ENCODE assay signal across 8 cellular contexts in genomic region chr4:73070072-73070385, GRCh38. TPM values are rescaled to one million over a fixed set of nuclear protein-coding genes. Genes with fewer than 3 reads are reported as not detected.
DNase-seq lines count a peak whose midpoint lies in the region; ATAC-seq and TF ChIP-seq lines count a peak whose summit lies in the region.

No MANE protein-coding gene starts in this region.

- no peak for DNase-seq in Peyer's patch
- DNase-seq in fibroblast of mammary gland (ENCODE audit: low read depth) = no peak
- no peak for DNase-seq in sciatic nerve (ENCODE audit: low spot score)
- no peak for DNase-seq in stimulated activated CD4-positive, alpha-beta T cell treated with anti-CD3 and anti-CD28 coated beads, Interleukin-4, amount 100 ng/mL, for 1 hour
- DNase-seq in stimulated activated CD4-positive, alpha-beta T cell treated with anti-CD3 and anti-CD28 coated beads, Interleukin-2, amount 100 ng/mL, for 48 hours = no peak

- no peaks in the 10 kb centered on the region for H3K27me3 ChIP-seq in Peyer's patch

- peaks cover 0 to 6% (median 2%) of the 10 kb centered on the region in 4 donors for H3K4me1 ChIP-seq in Peyer's patch

- H3K27ac ChIP-seq in 22Rv1 = peak overlapping the region; percentile 97
- H3K27ac ChIP-seq in Peyer's patch = peak overlapping the region; percentile 86 to 98 (median 96)

- TF ChIP-seq POLR2A in GM18505 (IDR thresholded peaks at IDR 0.05; ENCODE audit: borderline replicate concordance, extremely low read depth, insufficient read depth, insufficient read length) (no peak), Peyer's patch (IDR thresholded peaks at IDR 0.05) (no peak)

- peaks cover 0 to 16% (median 0%) of the 10 kb centered on the region in 3 donors for H3K36me3 ChIP-seq in Peyer's patch

- peak overlapping the region; percentile 57 to 86 (median 75) for H3K4me3 ChIP-seq in Peyer's patch
- H3K4me3 ChIP-seq in fibroblast of mammary gland (ENCODE audit: control insufficient read depth, low read depth, low read length) = peak overlapping the region; percentile 75

- peak; percentile 5 for ATAC-seq in GM18505 (IDR thresholded peaks at IDR 0.05; ENCODE audit: unreplicated experiment)
- ATAC-seq in HG03039 (IDR thresholded peaks at IDR 0.05; ENCODE audit: unreplicated experiment) = peak; percentile 4
- ATAC-seq in sciatic nerve = peak; percentile 2

- no peaks in the 10 kb centered on the region for H3K9me3 ChIP-seq in Peyer's patch

- intact Hi-C loops in sciatic nerve (cut with DNase I) = no loop called here

- TF ChIP-seq CTCF in 22Rv1 (IDR thresholded peaks at IDR 0.05) (no peak), Peyer's patch (IDR thresholded peaks at IDR 0.05) (no peak), fibroblast of mammary gland (conservative IDR thresholded peaks at IDR 0.05; ENCODE audit: control insufficient read depth, insufficient read depth, low read depth, low read length) (no peak)

RNA-seq across cellular contexts. Expression of gene COX18, which starts 0.5 kb away (rescaled TPM):
- total RNA-seq in Peyer's patch (10 to 100 TPM in 3 of 4 donors, 1 to 10 TPM in 1; 8.8 to 14.9 (median 10.7) TPM), sciatic nerve (12.5 TPM)
